Comparison of ENCODE assay signal across 1 cellular context in the genomic region with DNA sequence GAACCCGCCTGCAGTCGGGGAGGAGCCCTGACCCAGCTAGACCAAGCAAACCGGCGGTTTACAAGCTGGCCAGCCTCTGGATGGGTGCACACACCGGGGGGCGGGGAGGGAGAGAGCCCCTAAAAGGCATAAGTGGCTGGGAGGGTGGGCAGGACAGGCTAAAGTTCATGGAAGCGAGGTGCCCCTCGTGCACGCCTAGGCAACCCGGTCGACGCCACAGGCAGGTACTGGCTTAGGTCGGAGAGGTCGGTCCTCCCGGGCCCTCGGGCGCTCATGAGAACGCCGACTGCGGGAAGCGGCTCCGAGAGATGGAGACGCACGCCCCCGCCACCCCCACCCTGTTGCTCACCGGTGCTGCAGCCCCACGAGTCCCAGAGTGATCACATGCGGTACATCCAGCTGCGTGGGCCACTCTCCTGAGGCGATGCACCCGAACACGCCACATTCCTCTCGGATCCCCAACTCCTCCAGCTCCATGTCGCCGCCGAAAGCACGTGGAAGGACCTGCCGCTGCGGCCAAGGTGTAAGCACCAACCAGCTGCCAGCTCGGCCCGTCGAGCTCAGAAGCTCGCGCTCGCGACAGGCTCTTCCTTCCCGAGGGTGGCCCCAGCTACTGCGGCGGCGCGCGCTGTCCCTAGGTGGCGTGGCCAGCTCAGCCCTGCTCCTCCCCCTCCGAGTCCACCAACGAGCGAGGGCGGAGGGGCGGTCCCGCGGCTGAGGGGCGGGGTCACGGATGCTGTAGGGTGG.
TF ChIP-seq lines count a peak whose summit lies in the region.

A gene (minus strand): TSS at position 615 of the 747 bp plus-strand sequence. CDS start 138 bp downstream, at position 477.

TF ChIP-seq in Ishikawa, 13 proteins besides CTCF, POLR2A, EP300 and RAD21 (continued from another document):
- TF ChIP-seq, protein P1, sequence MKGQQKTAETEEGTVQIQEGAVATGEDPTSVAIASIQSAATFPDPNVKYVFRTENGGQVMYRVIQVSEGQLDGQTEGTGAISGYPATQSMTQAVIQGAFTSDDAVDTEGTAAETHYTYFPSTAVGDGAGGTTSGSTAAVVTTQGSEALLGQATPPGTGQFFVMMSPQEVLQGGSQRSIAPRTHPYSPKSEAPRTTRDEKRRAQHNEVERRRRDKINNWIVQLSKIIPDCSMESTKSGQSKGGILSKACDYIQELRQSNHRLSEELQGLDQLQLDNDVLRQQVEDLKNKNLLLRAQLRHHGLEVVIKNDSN (IDR thresholded peaks at IDR 0.05): peak; percentile 28; the same call in 1 of the 2 replicates
- TF ChIP-seq FOXM1 (IDR thresholded peaks at IDR 0.05; ENCODE audit: borderline replicate concordance, low read depth) (no peak), ZBTB7A (IDR thresholded peaks at IDR 0.05; ENCODE audit: low read depth) (no peak; the same call in 1 of the 2 replicates)
TF ChIP-seq in Ishikawa: peak in this region for 6.
